16 cellular contexts compared by ENCODE assay signal in the genomic region with DNA sequence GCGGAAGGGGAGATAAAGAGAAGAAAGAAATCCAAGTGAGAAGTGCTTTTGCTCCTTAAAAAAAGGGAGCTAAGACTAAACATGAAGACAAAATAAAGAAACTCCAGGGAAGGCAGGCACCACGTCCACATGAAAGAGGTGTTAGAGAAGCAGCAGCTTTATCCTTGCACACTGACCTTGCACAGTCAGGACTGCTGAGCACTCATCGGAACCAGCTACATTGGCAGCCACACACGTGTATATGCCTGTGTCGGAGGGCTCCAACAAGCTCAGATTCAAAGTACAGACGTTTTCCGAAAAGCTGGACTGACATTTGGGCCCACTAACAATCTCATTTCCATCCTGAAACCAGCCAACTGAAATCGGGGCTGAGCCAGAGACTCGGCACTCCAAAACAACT.
DNase-seq lines count a peak whose midpoint lies in the region; ATAC-seq and TF ChIP-seq lines count a peak whose summit lies in the region.
"Had no signal": no experiment of that assay in that cellular context is flagged by ENCODE, and none has a peak within 500 bp of the region (broad histone marks: within the 10 kb centered on the region; RNA-seq: fewer than 3 reads in every experiment).

No MANE protein-coding gene starts in this region.

- intact Hi-C loops in Right ventricle myocardium superior (cut with DNase I), result no loop called here
- intact Hi-C loops in heart right ventricle (cut with DNase I), result no loop called here
- intact Hi-C loops in left ventricle myocardium superior (cut with micrococcal nuclease), result no loop called here

- no peak overlapping the region for H3K9ac ChIP-seq in neural progenitor cell

- H3K4me1 ChIP-seq in right atrium auricular region (peaks cover 0 to 8% of the 10 kb centered on the region in 2 donors), heart right ventricle (peaks cover 0 to 69% (median 0%) of the 10 kb centered on the region in 9 donors), neural progenitor cell (no peaks in the 10 kb centered on the region)

- H3K36me3 Mint-ChIP-seq in neural progenitor cell, result no peaks in the 10 kb centered on the region

- TF ChIP-seq CTCF in right atrium auricular region (IDR thresholded peaks at IDR 0.05), result no peak
- TF ChIP-seq CTCF in heart right ventricle (IDR thresholded peaks at IDR 0.05), result no peak
- no peak for TF ChIP-seq CTCF in neural progenitor cell (IDR thresholded peaks at IDR 0.05)

- 52 to 64% methylated on average over 9 of the region's 9 CpGs for WGBS in heart right ventricle, 2 donors

- no peak overlapping the region for H3K27ac Mint-ChIP-seq in neural progenitor cell
- H3K27ac Mint-ChIP-seq: CD4-positive, alpha-beta memory T cell; GM23338 had no signal

- H3K4me2 ChIP-seq in neural progenitor cell, result no peak overlapping the region
- H3K4me2 ChIP-seq: GM23338 had no signal

- no peaks in the 10 kb centered on the region for H3F3A ChIP-seq in neural progenitor cell (ENCODE audit: low read depth)

- no peak overlapping the region for H3K4me3 Mint-ChIP-seq in neural progenitor cell
- H3K4me3 Mint-ChIP-seq: CD4-positive, alpha-beta memory T cell; GM23338 had no signal

- no peaks in the 10 kb centered on the region for H4K20me1 ChIP-seq in neural progenitor cell (ENCODE audit: low read depth)

- no peaks in the 10 kb centered on the region for H3K79me2 ChIP-seq in neural progenitor cell (ENCODE audit: low read depth)

- peak; percentile 27 for ATAC-seq in Right ventricle myocardium superior (ENCODE audit: poor library complexity)
- peak in 7 of 8 donors; percentile 26 to 70 (median 47) for ATAC-seq in heart right ventricle
- peak; percentile 36 for ATAC-seq in left ventricle myocardium superior
- ATAC-seq: GM23338 had no signal

- H3K9me3 ChIP-seq in right atrium auricular region, result no peaks in the 10 kb centered on the region
- no peaks in the 10 kb centered on the region for H3K9me3 ChIP-seq in heart right ventricle
- H3K9me3 ChIP-seq in neural progenitor cell (ENCODE audit: low read depth), result no peaks in the 10 kb centered on the region

- H2AFZ ChIP-seq in neural progenitor cell (replicated peaks), result no peak overlapping the region
- H2AFZ ChIP-seq: GM23338 had no signal

- H3K9me3 Mint-ChIP-seq in neural progenitor cell, result no peaks in the 10 kb centered on the region
- H3K9me3 Mint-ChIP-seq: GM23338 had no signal

- no peak for DNase-seq in Right ventricle myocardium superior
- no peak for DNase-seq in right atrium auricular region (ENCODE audit: low spot score)
- DNase-seq in heart right ventricle, result no peak
- no peak for DNase-seq in left ventricle myocardium superior
- DNase-seq in neural progenitor cell (ENCODE audit: low spot score), result no peak
- no peak for DNase-seq in NCI-H128 (lab: John Stamatoyannopoulos, UW; ENCODE audit: unreplicated experiment)
- no peak for DNase-seq in iPS-NIHi7 (ENCODE audit: extremely low spot score)
- DNase-seq: C1 segment of cervical spinal cord; Calu3; CD4-positive, alpha-beta memory T cell; COR-L47; DMS53; DMS79 treated with DMSO at 0.1 percent for 48 hours; GF-D8; HCEC 1CT had no signal

- no peaks in the 10 kb centered on the region for H3K4me1 Mint-ChIP-seq in neural progenitor cell
- H3K4me1 Mint-ChIP-seq: CD4-positive, alpha-beta memory T cell had no signal

- H3K27me3 ChIP-seq in right atrium auricular region (no peaks in the 10 kb centered on the region), heart right ventricle (no peaks in the 10 kb centered on the region), neural progenitor cell (no peaks in the 10 kb centered on the region)

- H3K36me3 ChIP-seq in right atrium auricular region, result peaks cover 99% of the 10 kb centered on the region
- peaks cover 0 to 99% (median 8%) of the 10 kb centered on the region in 9 donors for H3K36me3 ChIP-seq in heart right ventricle
- H3K36me3 ChIP-seq in neural progenitor cell, result no peaks in the 10 kb centered on the region

- H3K27me3 Mint-ChIP-seq in neural progenitor cell (ENCODE audit: insufficient read depth, low read depth), result peaks cover 2% of the 10 kb centered on the region
- H3K27me3 Mint-ChIP-seq: CD4-positive, alpha-beta memory T cell had no signal

- H3K4me3 ChIP-seq in right atrium auricular region (no peak overlapping the region), heart right ventricle (no peak overlapping the region), neural progenitor cell (no peak overlapping the region)
- H3K4me3 ChIP-seq: GM23338 had no signal

- H3K27ac ChIP-seq in right atrium auricular region (peak overlapping the region in 1 of 2 donors; percentile 30), heart right ventricle (peak overlapping the region in 5 of 10 donors; percentile 2 to 50 (median 14)), neural progenitor cell (no peak overlapping the region)
